ENCODE assay signal across 1 cellular context in genomic region chr16:8959921-8960787, GRCh38.
TF ChIP-seq lines count a peak whose summit lies in the region.

No MANE protein-coding gene starts in this region.

TF ChIP-seq in HepG2, 621 proteins besides CTCF, POLR2A, EP300 and RAD21 (continued from another document and continues in another):
- TF ChIP-seq RNF219 (CRISPR knock-in tag; IDR thresholded peaks at IDR 0.05): no peak
- peak; percentile 80; the same call in 1 of the 2 replicates for TF ChIP-seq SMYD3 (CRISPR knock-in tag; IDR thresholded peaks at IDR 0.05)
- peak; percentile 90; the same call in 1 of the 2 replicates for TF ChIP-seq ZNF788 (CRISPR knock-in tag; IDR thresholded peaks at IDR 0.05; ENCODE audit: borderline replicate concordance)
- no peak for TF ChIP-seq ZNF232 (CRISPR knock-in tag; IDR thresholded peaks at IDR 0.05; ENCODE audit: borderline replicate concordance)
- peak; percentile 59; the same call in 1 of the 2 replicates for TF ChIP-seq ZGPAT (CRISPR knock-in tag; IDR thresholded peaks at IDR 0.05)
- peak; percentile 64 for TF ChIP-seq FOXJ3 (CRISPR knock-in tag; IDR thresholded peaks at IDR 0.05; ENCODE audit: borderline replicate concordance)
- no peak for TF ChIP-seq PAWR (CRISPR knock-in tag; IDR thresholded peaks at IDR 0.05; ENCODE audit: borderline replicate concordance)
- no peak for TF ChIP-seq RFX5 (IDR thresholded peaks at IDR 0.05; ENCODE audit: low read depth, low read length)
- TF ChIP-seq ZNF780A (CRISPR knock-in tag; IDR thresholded peaks at IDR 0.05): peak; percentile 60; the same call in 1 of the 2 replicates
- TF ChIP-seq E2F5 (CRISPR knock-in tag; conservative IDR thresholded peaks at IDR 0.05): no peak
- TF ChIP-seq ZMYM3 (CRISPR knock-in tag; IDR thresholded peaks at IDR 0.05): peak; percentile 66; the same call in 1 of the 2 replicates
- TF ChIP-seq IRF9 (CRISPR knock-in tag; IDR thresholded peaks at IDR 0.05; ENCODE audit: borderline replicate concordance): 0 out of 2 replicates have a peak, but pooled peaks have one; percentile 75
- TF ChIP-seq CC2D1A (CRISPR knock-in tag; IDR thresholded peaks at IDR 0.05): peak; percentile 37; the same call in 1 of the 2 replicates
- peak; percentile 62; the same call in 1 of the 2 replicates for TF ChIP-seq CHD4 (IDR thresholded peaks at IDR 0.05; ENCODE audit: borderline replicate concordance, low read length)
- no peak for TF ChIP-seq MLXIP (CRISPR knock-in tag; IDR thresholded peaks at IDR 0.05; ENCODE audit: borderline replicate concordance)
- TF ChIP-seq KDM5B (CRISPR knock-in tag; IDR thresholded peaks at IDR 0.05; ENCODE audit: borderline replicate concordance): 0 out of 2 replicates have a peak, but pooled peaks have one; percentile 21
- TF ChIP-seq MXD4 (CRISPR knock-in tag; IDR thresholded peaks at IDR 0.05): peak; percentile 65; the same call in 1 of the 2 replicates
- 0 out of 2 replicates have a peak, but pooled peaks have one; percentile 2 for TF ChIP-seq REL (CRISPR knock-in tag; conservative IDR thresholded peaks at IDR 0.05)
- TF ChIP-seq ZNF883 (CRISPR knock-in tag; IDR thresholded peaks at IDR 0.05; ENCODE audit: not compliant biosample characterization): peak; percentile 72
- peak; percentile 83; the same call in 1 of the 2 replicates for TF ChIP-seq ZSCAN31 (CRISPR knock-in tag; IDR thresholded peaks at IDR 0.05; ENCODE audit: low read depth)
- TF ChIP-seq CSRNP1 (CRISPR knock-in tag; IDR thresholded peaks at IDR 0.05): 0 out of 2 replicates have a peak, but pooled peaks have one; percentile 56
- peak; percentile 72 for TF ChIP-seq ARHGAP35 (CRISPR knock-in tag; IDR thresholded peaks at IDR 0.05; ENCODE audit: borderline replicate concordance)
- no peak for TF ChIP-seq MATR3 (CRISPR knock-in tag; IDR thresholded peaks at IDR 0.05)
- TF ChIP-seq ZNF580 (CRISPR knock-in tag; IDR thresholded peaks at IDR 0.05; ENCODE audit: borderline replicate concordance, low read depth): peak; percentile 52; the same call in 1 of the 2 replicates
- peak; percentile 97 for TF ChIP-seq HNF4A (CRISPR knock-in tag; IDR thresholded peaks at IDR 0.05)
- TF ChIP-seq ZNF670 (CRISPR knock-in tag; IDR thresholded peaks at IDR 0.05; ENCODE audit: borderline replicate concordance): 0 out of 2 replicates have a peak, but pooled peaks have one; percentile 29
- no peak for TF ChIP-seq ZNF143 (CRISPR knock-in tag; IDR thresholded peaks at IDR 0.05)
- peak; percentile 85 for TF ChIP-seq NR2F2 (IDR thresholded peaks at IDR 0.05; ENCODE audit: borderline replicate concordance, low read depth)
- TF ChIP-seq ZNF296 (CRISPR knock-in tag; conservative IDR thresholded peaks at IDR 0.05): peak; percentile 50; the same call in 1 of the 2 replicates
- TF ChIP-seq ZNF12 (CRISPR knock-in tag; IDR thresholded peaks at IDR 0.05): peak; percentile 22; the same call in 1 of the 2 replicates
- TF ChIP-seq SUZ12 (IDR thresholded peaks at IDR 0.05; ENCODE audit: low read depth, low read length): no peak
- TF ChIP-seq ERF (CRISPR knock-in tag; IDR thresholded peaks at IDR 0.05): 0 out of 2 replicates have a peak, but pooled peaks have one; percentile 40
- TF ChIP-seq KAT7 (CRISPR knock-in tag; IDR thresholded peaks at IDR 0.05; ENCODE audit: borderline replicate concordance): peak; percentile 77
- peak; percentile 89 for TF ChIP-seq RARA (CRISPR knock-in tag; IDR thresholded peaks at IDR 0.05)
- TF ChIP-seq HOXA9 (CRISPR knock-in tag; IDR thresholded peaks at IDR 0.05; ENCODE audit: borderline replicate concordance): no peak
- 0 out of 2 replicates have a peak, but pooled peaks have one; percentile 19 for TF ChIP-seq ZNF333 (CRISPR knock-in tag; IDR thresholded peaks at IDR 0.05; ENCODE audit: borderline replicate concordance)
- TF ChIP-seq ZBTB4 (CRISPR knock-in tag; IDR thresholded peaks at IDR 0.05; ENCODE audit: borderline replicate concordance): peak; percentile 84; the same call in 1 of the 2 replicates
- peak; percentile 86 for TF ChIP-seq UBTF (CRISPR knock-in tag; IDR thresholded peaks at IDR 0.05)
- TF ChIP-seq ZNF18 (CRISPR knock-in tag; IDR thresholded peaks at IDR 0.05; ENCODE audit: insufficient replicate concordance): peak; percentile 84
- peak; percentile 83; the same call in 1 of the 2 replicates for TF ChIP-seq SOX5 (CRISPR knock-in tag; IDR thresholded peaks at IDR 0.05; ENCODE audit: borderline replicate concordance)
